8 cellular contexts compared by ENCODE assay signal in the genomic region with DNA sequence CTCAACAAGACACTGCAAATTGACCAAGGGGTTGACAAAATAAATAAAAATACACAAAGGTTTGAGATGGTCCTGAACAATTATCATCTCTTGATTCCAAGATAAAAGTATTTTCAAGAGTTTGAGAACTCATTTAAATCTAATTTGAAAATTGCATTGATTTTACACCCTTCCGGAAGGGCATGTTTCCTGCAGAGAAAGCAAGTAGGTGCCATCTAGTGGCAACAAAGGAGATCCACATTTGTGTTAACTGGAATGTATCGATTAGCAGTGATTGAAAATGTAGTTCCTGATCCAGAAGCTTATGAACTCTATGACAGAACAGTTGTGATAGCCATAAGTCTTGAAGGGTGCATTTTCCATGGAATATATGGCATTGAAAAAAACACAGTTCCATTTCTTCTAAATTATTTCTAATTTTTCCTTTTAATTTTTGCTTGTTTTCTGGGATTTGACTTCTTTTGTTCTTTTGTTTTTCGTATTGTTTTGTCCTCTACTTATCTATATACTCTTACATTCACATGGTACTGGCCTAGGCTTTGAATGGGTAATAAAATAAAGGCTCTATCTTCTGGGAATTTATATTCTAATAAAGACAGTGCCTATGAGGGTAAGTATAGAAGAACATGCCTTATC.
DNase-seq lines count a peak whose midpoint lies in the region; ATAC-seq, FAIRE-seq and TF ChIP-seq lines count a peak whose summit lies in the region.

No MANE protein-coding gene starts in this region.

- intact Hi-C loops in gastrocnemius medialis (cut with DNase I; ENCODE audit: low total_unique reads) = loop anchor here (1.0 to 2.0 kb wide), 2 partner anchors 184 to 340 kb away; no protein-coding TSS in a partner anchor

- no peaks in the 10 kb centered on the region for H3K27me3 Mint-ChIP-seq in glutamatergic neuron (ENCODE audit: unreplicated experiment)

- H3K9me3 Mint-ChIP-seq in glutamatergic neuron (ENCODE audit: unreplicated experiment) = no peaks in the 10 kb centered on the region

- FAIRE-seq in TTC549 (lab: Jason Lieb, UNC) = peak; percentile 99

- no CpG with 5 or more reads among the region's 3 CpGs for WGBS in neuronal stem cell (ENCODE audit: extremely low coverage in 2 of 2, insufficient read length in 2 of 2, insufficient replicate concordance in 1 of 2), 2 donors

- H4K20me1 ChIP-seq in MM.1S (ENCODE audit: insufficient read depth, low read length) = no peaks in the 10 kb centered on the region

- TF ChIP-seq POLR2A in gastrocnemius medialis (IDR thresholded peaks at IDR 0.05) = no peak

- no peaks in the 10 kb centered on the region for H3K79me1 ChIP-seq in neuronal stem cell (ENCODE audit: low read depth, low read length)

- no peaks in the 10 kb centered on the region for H3K4me1 Mint-ChIP-seq in glutamatergic neuron (ENCODE audit: low read depth, unreplicated experiment)

- no peaks in the 10 kb centered on the region for H3K36me3 Mint-ChIP-seq in glutamatergic neuron (ENCODE audit: unreplicated experiment)

- H3K18ac ChIP-seq in neuronal stem cell (ENCODE audit: low read length) = no peak overlapping the region

- H3K79me2 ChIP-seq in MM.1S (ENCODE audit: low read length) = no peaks in the 10 kb centered on the region

- no peak overlapping the region for H2BK5ac ChIP-seq in neuronal stem cell (ENCODE audit: low read length)

- H3K27me3 ChIP-seq in GM06990 (replicated peaks; ENCODE audit: control insufficient read depth, insufficient read depth, low read length) = no peaks in the 10 kb centered on the region
- H3K27me3 ChIP-seq in MM.1S (replicated peaks; ENCODE audit: insufficient read depth, low read length) = no peaks in the 10 kb centered on the region
- no peaks in the 10 kb centered on the region for H3K27me3 ChIP-seq in gastrocnemius medialis
- H3K27me3 ChIP-seq in neuronal stem cell (ENCODE audit: control insufficient read depth in 3 of 3, insufficient read depth in 3 of 3, low read depth in 1 of 3, low read length in 3 of 3) = no peaks in the 10 kb centered on the region

- H3F3A ChIP-seq in MM.1S (ENCODE audit: insufficient read depth, low read length) = no peaks in the 10 kb centered on the region

- no peak overlapping the region for H2BK120ac ChIP-seq in neuronal stem cell (ENCODE audit: low read depth, low read length)

- H3K27ac Mint-ChIP-seq in glutamatergic neuron (ENCODE audit: unreplicated experiment) = no peak overlapping the region

- DNase-seq in ACHN = peak; percentile 55
- DNase-seq in GM06990 (ENCODE audit: extremely low read depth, insufficient read length) = no peak
- peak; percentile 55 for DNase-seq in MM.1S
- DNase-seq in glutamatergic neuron = no peak
- no peak for DNase-seq in gastrocnemius medialis
- DNase-seq in GM19240 (ENCODE audit: insufficient read length, low spot score) = no peak
- DNase-seq in neuronal stem cell (ENCODE audit: low spot score) = no peak

- TF ChIP-seq CTCF in GM06990 (IDR thresholded peaks at IDR 0.05; ENCODE audit: insufficient read depth, low read length, poor library complexity, severe bottlenecking) = peak; percentile 71
- TF ChIP-seq CTCF in MM.1S (IDR thresholded peaks at IDR 0.05; ENCODE audit: low read length) = peak; percentile 95
- peak; percentile 69 for TF ChIP-seq CTCF in glutamatergic neuron (IDR thresholded peaks at IDR 0.05; ENCODE audit: partially characterized antibody, unreplicated experiment)
- peak; percentile 50 to 71 (median 65) for TF ChIP-seq CTCF in gastrocnemius medialis (IDR thresholded peaks at IDR 0.05 in 4 of 5, conservative IDR thresholded peaks at IDR 0.05 in 1 of 5)

- no peak overlapping the region for H4K8ac ChIP-seq in neuronal stem cell (ENCODE audit: low read depth, low read length)

- no peak overlapping the region for H2AK5ac ChIP-seq in neuronal stem cell (ENCODE audit: low read depth, low read length)

- H3K27ac ChIP-seq in MM.1S (ENCODE audit: low read length) (no peak overlapping the region), gastrocnemius medialis (no peak overlapping the region), neuronal stem cell (replicated peaks; ENCODE audit: low read length) (no peak overlapping the region)

- no peak overlapping the region for H3K4ac ChIP-seq in neuronal stem cell (ENCODE audit: low read length)

- H3K36me3 ChIP-seq in GM06990 (ENCODE audit: control insufficient read depth, insufficient read depth, low read length) = no peaks in the 10 kb centered on the region
- H3K36me3 ChIP-seq in MM.1S (replicated peaks; ENCODE audit: insufficient read depth, low read length) = no peaks in the 10 kb centered on the region
- no peaks in the 10 kb centered on the region for H3K36me3 ChIP-seq in gastrocnemius medialis
- no peaks in the 10 kb centered on the region for H3K36me3 ChIP-seq in neuronal stem cell (replicated peaks in 1 of 2; ENCODE audit: control insufficient read depth in 2 of 2, insufficient read depth in 2 of 2, low read length in 2 of 2)

- H3K9me3 ChIP-seq in MM.1S (replicated peaks; ENCODE audit: insufficient read depth, low read length) = no peaks in the 10 kb centered on the region
- H3K9me3 ChIP-seq in gastrocnemius medialis = no peaks in the 10 kb centered on the region
- H3K9me3 ChIP-seq in neuronal stem cell (replicated peaks in 1 of 2; ENCODE audit: control insufficient read depth in 2 of 2, insufficient read depth in 1 of 2, low read depth in 1 of 2, low read length in 2 of 2) = no peaks in the 10 kb centered on the region

- H3K23ac ChIP-seq in neuronal stem cell (ENCODE audit: low read depth, low read length, poor library complexity) = no peak overlapping the region

- H2AFZ ChIP-seq in MM.1S (ENCODE audit: low read length) (no peak overlapping the region), neuronal stem cell (ENCODE audit: low read length) (no peak overlapping the region)

- no peak overlapping the region for H3K4me3 Mint-ChIP-seq in glutamatergic neuron (ENCODE audit: unreplicated experiment)

- no peak overlapping the region for H3K4me3 ChIP-seq in GM06990 (replicated peaks; ENCODE audit: low read depth, low read length)
- H3K4me3 ChIP-seq in MM.1S (ENCODE audit: low read length) = no peak overlapping the region
- no peak overlapping the region for H3K4me3 ChIP-seq in gastrocnemius medialis
- no peak overlapping the region for H3K4me3 ChIP-seq in neuronal stem cell (ENCODE audit: low read length in 2 of 2)

- no peak overlapping the region for H3K9ac ChIP-seq in MM.1S (ENCODE audit: low read length)
- H3K9ac ChIP-seq in neuronal stem cell (ENCODE audit: low read depth, low read length, poor library complexity) = no peak overlapping the region

- no peak overlapping the region for H2BK15ac ChIP-seq in neuronal stem cell (ENCODE audit: low read length)

- no peak overlapping the region for H2BK12ac ChIP-seq in neuronal stem cell (ENCODE audit: low read length)

- H3K4me1 ChIP-seq in MM.1S (ENCODE audit: low read length) (no peaks in the 10 kb centered on the region), gastrocnemius medialis (peaks cover 0 to 7% of the 10 kb centered on the region in 2 donors), neuronal stem cell (ENCODE audit: control insufficient read depth in 2 of 2, insufficient read depth in 1 of 2, low read depth in 1 of 2, low read length in 2 of 2) (peaks cover 0 to under 1% of the 10 kb centered on the region in 2 donors)

- ATAC-seq in gastrocnemius medialis = peak in 1 of 2 donors; percentile 39

- in situ Hi-C loops in ACHN (cut with HindIII; ENCODE audit: low pct_ligation_motif_present, low pct_unique_long_range_greater_than_20kb, low sequenced_read_pairs) = loop anchor here (25.0 kb wide), 2 partner anchors 173 to 427 kb away; partner anchors contain the start of gene C1orf105
- in situ Hi-C loops in gastrocnemius medialis (cut with MboI; ENCODE audit: low sequenced_read_pairs in 4 of 4) = loop anchor here (5.0 to 10.0 kb wide), 4 partner anchors 173 to 340 kb away; no protein-coding TSS in a partner anchor

- no peak overlapping the region for H3K4me2 ChIP-seq in MM.1S (ENCODE audit: low read depth, low read length)
- H3K4me2 ChIP-seq in neuronal stem cell (ENCODE audit: insufficient read depth, low read length, poor library complexity, severe bottlenecking) = no peak overlapping the region

- no peak overlapping the region for H3K14ac ChIP-seq in neuronal stem cell (ENCODE audit: low read length)

- H3K9me2 ChIP-seq in MM.1S (replicated peaks; ENCODE audit: insufficient read depth, low read length) = no peaks in the 10 kb centered on the region

- H4K91ac ChIP-seq in neuronal stem cell (ENCODE audit: low read depth, low read length, poor library complexity) = no peak overlapping the region

Comparison
In these comparisons a context has a peak if more than half of its experiments do, and no peak if none do; other contexts are left out.
1. DNase-seq: peak in ACHN (single experiment) and MM.1S (single experiment); none in GM06990 (single experiment), glutamatergic neuron (single experiment), gastrocnemius medialis (0 of 2), GM19240 (single experiment) and neuronal stem cell (single experiment).
2. Peak in every context shown above with its lines, with median percentiles within 50 percentile points of each other: CTCF ChIP-seq.